8 cellular contexts compared by ENCODE assay signal in genomic region chr19:46955114-46955812, GRCh38.
DNase-seq lines count a peak whose midpoint lies in the region; ATAC-seq, FAIRE-seq and TF ChIP-seq lines count a peak whose summit lies in the region.

No MANE protein-coding gene starts in this region.

- H3K9me2 ChIP-seq in SU-DHL-6 (replicated peaks; ENCODE audit: insufficient read depth, low read length) = no peaks in the 10 kb centered on the region

- no peak for FAIRE-seq in pancreas (lab: Jason Lieb, UNC)

- no peaks in the 10 kb centered on the region for H3K36me3 ChIP-seq in SU-DHL-6 (ENCODE audit: low read length)
- no peaks in the 10 kb centered on the region for H3K36me3 ChIP-seq in pancreas

- DNase-seq in choroid plexus epithelial cell (ENCODE audit: low read depth) = peak; percentile 66
- no peak for DNase-seq in pancreas
- no peak for DNase-seq in islet precursor cell
- no peak for DNase-seq in GDM1 (lab: John Stamatoyannopoulos, UW)
- DNase-seq in epidermal melanocyte (ENCODE audit: insufficient read length, low spot score) = no peak

- H3K4me1 ChIP-seq in pancreas = peaks cover 7 to 23% (median 18%) of the 10 kb centered on the region in 3 donors

- no peak overlapping the region for H3K27ac ChIP-seq in SU-DHL-6 (ENCODE audit: low read depth, low read length)
- H3K27ac ChIP-seq in pancreas = peak overlapping the region in 3 of 4 donors; percentile 28 to 53 (median 30)

- H3K79me2 ChIP-seq in SU-DHL-6 (ENCODE audit: insufficient read depth, low read length) = peaks cover 15% of the 10 kb centered on the region; the same call in 1 of the 2 replicates

- no peaks in the 10 kb centered on the region for H3F3A ChIP-seq in SU-DHL-6 (ENCODE audit: insufficient read depth)

- intact Hi-C loops in pancreas (cut with DNase I) = no loop called here

- 48 to 50% methylated on average over 9 of the region's 9 CpGs for WGBS in pancreas, 2 donors

- H3K27me3 ChIP-seq in SU-DHL-6 (ENCODE audit: low read length) = no peaks in the 10 kb centered on the region
- H3K27me3 ChIP-seq in pancreas = no peaks in the 10 kb centered on the region

- H4K20me1 ChIP-seq in SU-DHL-6 (ENCODE audit: low read depth, low read length) = no peaks in the 10 kb centered on the region

- H3K9ac ChIP-seq in SU-DHL-6 (ENCODE audit: low read length) = no peak overlapping the region

- no peak overlapping the region for H2AFZ ChIP-seq in SU-DHL-6 (ENCODE audit: low read depth, low read length, severe bottlenecking)

- H3K4me3 ChIP-seq in SU-DHL-6 (ENCODE audit: insufficient read depth, low read length, poor library complexity, severe bottlenecking) (no peak overlapping the region), choroid plexus epithelial cell (ENCODE audit: low read depth, low read length) (peak overlapping the region; percentile 18), pancreas (no peak overlapping the region)

- H3K4me2 ChIP-seq in SU-DHL-6 (ENCODE audit: low read depth, low read length, poor library complexity, severe bottlenecking) = peak overlapping the region; percentile 9

- peak; percentile 10 for ATAC-seq in HG02759 (IDR thresholded peaks at IDR 0.05; ENCODE audit: unreplicated experiment)
- peak in 3 of 4 donors; percentile 46 to 78 (median 73) for ATAC-seq in pancreas
- no peak for ATAC-seq in HG03378 (IDR thresholded peaks at IDR 0.05; ENCODE audit: unreplicated experiment)

- TF ChIP-seq CTCF in SU-DHL-6 (IDR thresholded peaks at IDR 0.05; ENCODE audit: insufficient read depth, low read length, poor library complexity, severe bottlenecking) (no peak), choroid plexus epithelial cell (conservative IDR thresholded peaks at IDR 0.05; ENCODE audit: low read depth, low read length) (no peak), pancreas (IDR thresholded peaks at IDR 0.05) (no peak)

- no peaks in the 10 kb centered on the region for H3K9me3 ChIP-seq in SU-DHL-6 (ENCODE audit: insufficient read depth, low read length)
- H3K9me3 ChIP-seq in pancreas = no peaks in the 10 kb centered on the region
